Comparison of ENCODE assay signal across 8 cellular contexts in genomic region chr2:19989681-19990415, GRCh38. TPM values are rescaled to one million over a fixed set of nuclear protein-coding genes. Genes with fewer than 3 reads are reported as not detected.
DNase-seq lines count a peak whose midpoint lies in the region; ATAC-seq and TF ChIP-seq lines count a peak whose summit lies in the region.

WDR35 (minus strand) TSS chr2:19990105; CDS start chr2:19990015, 90 bp downstream.

- DNase-seq in GM06990 (ENCODE audit: extremely low read depth, insufficient read length) (peak; percentile 94), HFF-Myc (ENCODE audit: extremely low read depth, low read depth) (peak; percentile 61), NAMALWA (ENCODE audit: low spot score) (peak; percentile 92), SJSA1 (ENCODE audit: low read depth in 1 of 2, low spot score in 2 of 2) (peak; percentile 83 to 91), head of caudate nucleus (peak; percentile 76 to 96 (median 91)), omental fat pad (ENCODE audit: low spot score) (peak; percentile 81), testis (peak; percentile 94)
- DNase-seq in activated naive CD4-positive, alpha-beta T cell treated with anti-CD3 and anti-CD28 coated beads, Interleukin-2, amount 50 U/mL, for 16 hours: peak; percentile 90

- H3K4me3 ChIP-seq in GM06990 (replicated peaks; ENCODE audit: low read depth, low read length): peak within 1 kb of the TSS; percentile 84
- H3K4me3 ChIP-seq in HFF-Myc (replicated peaks; ENCODE audit: low read depth, low read length): peak within 1 kb of the TSS; percentile 77
- peak within 1 kb of the TSS; percentile 74 for H3K4me3 ChIP-seq in SJSA1
- peak within 1 kb of the TSS; percentile 76 to 79 for H3K4me3 ChIP-seq in testis

- no peaks in the 10 kb centered on the region for H3K27me3 ChIP-seq in GM06990 (replicated peaks; ENCODE audit: control insufficient read depth, insufficient read depth, low read length)
- H3K27me3 ChIP-seq in SJSA1 (replicated peaks): no peaks in the 10 kb centered on the region
- H3K27me3 ChIP-seq in testis: no peaks in the 10 kb centered on the region

- 0 to 2% methylated on average over 18 to 52 of the region's 69 CpGs for WGBS in testis, 2 donors

- H3K36me3 ChIP-seq in GM06990 (ENCODE audit: control insufficient read depth, insufficient read depth, low read length): no peaks in the 10 kb centered on the region
- peaks cover 5% of the 10 kb centered on the region; the same call in 1 of the 2 replicates for H3K36me3 ChIP-seq in SJSA1
- no peaks in the 10 kb centered on the region for H3K36me3 ChIP-seq in testis (ENCODE audit: low read depth, missing control alignments)

- H3K27ac ChIP-seq in SJSA1 (peak within 1 kb of the TSS; percentile 60), testis (peak within 1 kb of the TSS; percentile 15 to 73)

- H3K4me1 ChIP-seq in SJSA1 (replicated peaks): peaks cover 14% of the 10 kb centered on the region
- H3K4me1 ChIP-seq in testis: peaks cover 3% of the 10 kb centered on the region

- no peak for TF ChIP-seq POLR2A in testis (IDR thresholded peaks at IDR 0.05)

- ATAC-seq in omental fat pad (ENCODE audit: low FRiP score): peak; percentile 98

- intact Hi-C loops in head of caudate nucleus (cut with DNase I): loop anchor here (2.0 to 5.0 kb wide), 2 partner anchors 61 to 88 kb away; partner anchors contain the start of genes LAPTM4A and TTC32
- intact Hi-C loops in testis (cut with DNase I; ENCODE audit: low total_unique reads): no loop called here

- no peaks in the 10 kb centered on the region for H3K9me3 ChIP-seq in SJSA1 (replicated peaks)
- H3K9me3 ChIP-seq in testis: no peaks in the 10 kb centered on the region

- TF ChIP-seq CTCF in GM06990 (IDR thresholded peaks at IDR 0.05; ENCODE audit: insufficient read depth, low read length, poor library complexity, severe bottlenecking) (no peak), HFF-Myc (IDR thresholded peaks at IDR 0.05; ENCODE audit: low read depth, low read length, missing control alignments) (no peak), omental fat pad (IDR thresholded peaks at IDR 0.05) (no peak), testis (IDR thresholded peaks at IDR 0.05) (no peak)

RNA-seq across cellular contexts. Expression of gene WDR35, which starts in this region (rescaled TPM):
- total RNA-seq in SJSA1 (2014; rRNA removed; shearing (Covaris generic)): 7.9 and 9.4 TPM in 2 replicates
- total RNA-seq in omental fat pad: 10 to 100 TPM in 1 of 4 donors, 1 to 10 TPM in 3; 6.8 to 10.6 (median 8.1) TPM
- total RNA-seq in testis: 10 to 100 TPM; 18.5 to 24.9 TPM
- 23.6 TPM for polyA plus RNA-seq in testis (ENCODE audit: insufficient read depth, low read depth, low replicate concordance)

Comparison
In these comparisons a context has a peak if more than half of its experiments do, and no peak if none do; other contexts are left out.
1. Peak in every context shown above with its lines: DNase-seq, ATAC-seq, H3K4me3 ChIP-seq and H3K27ac ChIP-seq.